1 cellular context compared by ENCODE assay signal in the genomic region with DNA sequence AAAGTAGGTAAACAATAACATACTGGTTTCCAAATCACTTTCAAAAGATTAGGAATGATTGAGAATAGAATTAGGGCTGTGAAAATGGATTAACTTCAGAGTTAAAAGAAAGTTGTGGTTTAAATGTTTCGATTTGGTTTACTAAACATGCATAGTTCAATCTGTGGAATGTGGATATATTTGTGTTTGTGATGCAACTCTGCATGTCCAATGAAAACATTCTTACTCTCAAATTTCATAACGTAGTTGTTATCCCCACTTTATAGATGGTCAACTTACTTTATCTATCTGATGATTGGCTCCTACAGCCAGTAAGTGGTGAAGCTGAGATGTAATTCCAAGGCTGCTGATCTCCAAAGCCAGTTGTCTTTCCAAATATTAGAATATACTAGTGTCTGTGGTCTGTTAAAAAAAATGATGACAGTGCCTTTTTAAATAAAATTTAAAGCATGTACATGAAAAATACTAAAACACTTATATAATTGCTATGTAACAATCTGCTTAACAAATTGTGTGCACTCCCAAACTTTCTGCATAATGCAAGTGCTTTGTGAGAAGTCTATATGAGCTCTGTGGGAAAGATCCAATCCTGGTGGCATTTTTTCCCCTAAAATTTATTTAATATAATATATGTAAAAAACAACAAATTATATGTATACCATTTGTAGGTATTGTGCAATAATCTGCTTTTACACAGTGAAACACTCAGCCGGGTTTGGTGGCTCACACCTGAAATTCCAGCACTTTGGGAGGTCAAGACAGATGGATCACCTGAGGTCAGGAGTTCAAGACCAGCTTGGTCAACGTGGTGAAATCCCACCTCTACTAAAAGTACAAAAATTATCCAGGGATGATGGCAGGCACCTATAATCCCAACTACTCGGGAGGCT.
TF ChIP-seq lines count a peak whose summit lies in the region.

No MANE protein-coding gene starts in this region.

TF ChIP-seq in K562, 482 proteins besides CTCF, POLR2A, EP300 and RAD21 (continued from another document):
- no peak for TF ChIP-seq CREB1 (IDR thresholded peaks at IDR 0.05)
- TF ChIP-seq CREB1 (CRISPR knock-in tag; IDR thresholded peaks at IDR 0.05): no peak
- no peak for TF ChIP-seq ZNF707 (CRISPR knock-in tag; conservative IDR thresholded peaks at IDR 0.05)
